Comparison of ENCODE assay signal across 22 cellular contexts in the genomic region with DNA sequence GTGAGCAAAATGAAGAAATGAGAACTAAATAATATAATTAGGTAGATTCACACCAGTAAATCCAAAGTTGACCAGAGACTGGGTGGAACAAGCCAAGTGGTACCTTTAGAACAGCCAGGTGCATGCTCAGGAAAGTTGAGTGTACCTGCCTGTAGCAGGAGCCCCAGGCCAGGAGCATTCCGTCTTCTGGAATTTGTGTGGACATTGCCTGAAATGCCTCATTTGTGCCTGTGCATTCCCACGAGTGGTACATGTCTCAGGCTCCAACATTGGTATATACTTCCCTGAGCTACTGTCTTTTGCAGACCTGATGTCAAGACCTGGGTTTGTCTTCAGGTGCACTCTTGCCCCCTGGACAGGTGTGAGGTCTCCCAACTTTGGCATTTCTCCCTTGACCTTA.
"Had no signal": no experiment of that assay in that cellular context is flagged by ENCODE, and none has a peak within 500 bp of the region (broad histone marks: within the 10 kb centered on the region; RNA-seq: fewer than 3 reads in every experiment).

No MANE protein-coding gene starts in this region.

- DNase-seq: colonic mucosa; cortex of kidney; dermis blood vessel endothelial cell; dorsolateral prefrontal cortex; effector CD4-positive, alpha-beta T cell; effector CD8-positive, alpha-beta T cell; effector memory CD4-positive, alpha-beta T cell; effector memory CD8-positive, alpha-beta T cell; endodermal cell; erythroblast; foreskin fibroblast; foreskin melanocyte; gastrocnemius medialis; glutamatergic neuron; head of caudate nucleus; heart left ventricle; heart right ventricle had no signal

- H3K9me3 ChIP-seq: colonic mucosa, esophagus muscularis mucosa, gastrocnemius medialis, heart left ventricle, heart right ventricle had no signal

- H3K27ac ChIP-seq: colonic mucosa, coronary artery, dorsolateral prefrontal cortex, epithelial cell of prostate, esophagus muscularis mucosa, foreskin keratinocyte, gastrocnemius medialis, gastroesophageal sphincter, heart left ventricle, heart right ventricle had no signal

- H3K4me3 ChIP-seq: colonic mucosa, coronary artery, dorsolateral prefrontal cortex, esophagus muscularis mucosa, gastrocnemius medialis, gastroesophageal sphincter, heart left ventricle, heart right ventricle had no signal

- H3K4me1 ChIP-seq: colonic mucosa, esophagus muscularis mucosa, foreskin keratinocyte, gastrocnemius medialis, gastroesophageal sphincter, heart right ventricle had no signal

- H3K27me3 ChIP-seq: colonic mucosa, dorsolateral prefrontal cortex had no signal

- H3K36me3 ChIP-seq: colonic mucosa, esophagus muscularis mucosa, gastrocnemius medialis, gastroesophageal sphincter, heart left ventricle, heart right ventricle had no signal
